8 cellular contexts compared by ENCODE assay signal in genomic region chr3:105752791-105753415, GRCh38.
A peak's percentile ranks its signal among the peaks of the same experiment; 100 is the strongest.
DNase-seq lines count a peak whose midpoint lies in the region; ATAC-seq and TF ChIP-seq lines count a peak whose summit lies in the region.

No MANE protein-coding gene starts in this region.

- WGBS in SK-N-SH (ENCODE audit: low lambda C conversion rate): 57% methylated on average over 1 of the region's 1 CpG

- H3K9ac ChIP-seq in SK-N-SH: no peak overlapping the region

- ATAC-seq in GM21381 (IDR thresholded peaks at IDR 0.05; ENCODE audit: unreplicated experiment) (peak; percentile 67), HG02885 (IDR thresholded peaks at IDR 0.05; ENCODE audit: poor library complexity, unreplicated experiment) (no peak)
- ATAC-seq in effector memory CD8-positive, alpha-beta T cell (replicated peaks): peak; percentile 85

- no peaks in the 10 kb centered on the region for H3F3A ChIP-seq in SK-N-SH (replicated peaks; ENCODE audit: insufficient read depth)

- peak overlapping the region; percentile 8 to 60; a peak in 3 of 4 replicates for H3K27ac ChIP-seq in SK-N-SH (ENCODE audit: low read depth in 2 of 2, low read length in 1 of 2)

- DNase-seq in BE2C: peak; percentile 53
- peak; percentile 52 for DNase-seq in SK-N-SH
- DNase-seq in effector memory CD8-positive, alpha-beta T cell: peak; percentile 31 to 56 (median 33)
- no peak for DNase-seq in RKO (ENCODE audit: low spot score)
- DNase-seq in LoVo (ENCODE audit: low spot score): no peak
- no peak for DNase-seq in iPS-NIHi11 (ENCODE audit: low spot score)

- H3K27me3 ChIP-seq in BE2C (no peaks in the 10 kb centered on the region), SK-N-SH (ENCODE audit: insufficient read depth) (no peaks in the 10 kb centered on the region)

- peak in 1 of 2 experiments; percentile 63; a peak in 2 of 4 replicates for TF ChIP-seq EP300 in SK-N-SH (IDR thresholded peaks at IDR 0.05; ENCODE audit: borderline replicate concordance in 1 of 2, low read depth in 1 of 2, low read length in 1 of 2)

- no peaks in the 10 kb centered on the region; the same call in 1 of the 2 replicates for H4K20me1 ChIP-seq in SK-N-SH (ENCODE audit: insufficient read depth)

- POLR2A ChIA-PET in SK-N-SH (lab: Yijun Ruan, JAX): no interaction called here

- peaks cover 38 to 62% of the 10 kb centered on the region in 2 donors for H3K4me1 Mint-ChIP-seq in effector memory CD8-positive, alpha-beta T cell (ENCODE audit: low read depth in 2 of 2)

- TF ChIP-seq CTCF in BE2C (IDR thresholded peaks at IDR 0.05; ENCODE audit: low read depth, low read length) (no peak), SK-N-SH (IDR thresholded peaks at IDR 0.05) (no peak)

- no peaks in the 10 kb centered on the region; the same call in 1 of the 2 replicates for H3K9me3 ChIP-seq in BE2C
- H3K9me3 ChIP-seq in SK-N-SH: no peaks in the 10 kb centered on the region

- H3K27me3 Mint-ChIP-seq in effector memory CD8-positive, alpha-beta T cell: no peaks in the 10 kb centered on the region

- H3K4me2 ChIP-seq in SK-N-SH: no peak overlapping the region

- H3K9me2 ChIP-seq in SK-N-SH: no peaks in the 10 kb centered on the region

- H3K36me3 ChIP-seq in BE2C: peaks cover 7% of the 10 kb centered on the region; the same call in 1 of the 2 replicates
- peaks cover 0 to 17% of the 10 kb centered on the region in 2 experiments for H3K36me3 ChIP-seq in SK-N-SH (replicated peaks in 1 of 2; ENCODE audit: control insufficient read depth in 1 of 2, insufficient read depth in 2 of 2, low read length in 1 of 2)

- H3K4me3 ChIP-seq in BE2C (ENCODE audit: low read depth, low read length): no peak overlapping the region
- no peak overlapping the region for H3K4me3 ChIP-seq in SK-N-SH (ENCODE audit: low read depth in 2 of 2, low read length in 1 of 2)

- CTCF ChIA-PET in SK-N-SH (lab: Yijun Ruan, JAX): no interaction called here

- H3K36me3 Mint-ChIP-seq in effector memory CD8-positive, alpha-beta T cell (ENCODE audit: insufficient read depth): peaks cover 17% of the 10 kb centered on the region

- peaks cover 2 to 5% of the 10 kb centered on the region in 2 donors for H3K9me3 Mint-ChIP-seq in effector memory CD8-positive, alpha-beta T cell

- 0 out of 2 replicates have a peak, but pooled peaks cover 3% of the 10 kb centered on the region for H3K79me2 ChIP-seq in SK-N-SH (ENCODE audit: insufficient read depth)

- peak overlapping the region; percentile 91 to 97 for H3K27ac Mint-ChIP-seq in effector memory CD8-positive, alpha-beta T cell

- no peak for TF ChIP-seq RAD21 in SK-N-SH (IDR thresholded peaks at IDR 0.05; ENCODE audit: low read length)

- no peak overlapping the region for H2AFZ ChIP-seq in SK-N-SH (ENCODE audit: low read depth)

- H3K4me1 ChIP-seq in BE2C (peaks cover 26% of the 10 kb centered on the region), SK-N-SH (ENCODE audit: control insufficient read depth in 1 of 2, insufficient read depth in 2 of 2, low read depth in 1 of 2, low read length in 1 of 2) (peaks cover 0 to 11% of the 10 kb centered on the region in 2 experiments; a peak in 2 of 4 replicates)

- H3K4me3 Mint-ChIP-seq in effector memory CD8-positive, alpha-beta T cell: peak overlapping the region; percentile 44 to 80

TF ChIP-seq in SK-N-SH, 30 proteins besides CTCF, POLR2A, EP300 and RAD21:
- TF ChIP-seq MXI1 (IDR thresholded peaks at IDR 0.05; ENCODE audit: low read depth, low read length) (0 out of 2 replicates have a peak, but pooled peaks have one; percentile 38), FOXJ3 (CRISPR knock-in tag; IDR thresholded peaks at IDR 0.05) (0 out of 2 replicates have a peak, but pooled peaks have one; percentile 59), RCOR1 (IDR thresholded peaks at IDR 0.05; ENCODE audit: low read length) (peak; percentile 56; the same call in 1 of the 2 replicates), GATA2 (CRISPR knock-in tag; IDR thresholded peaks at IDR 0.05) (peak; percentile 71), TCF12 (IDR thresholded peaks at IDR 0.05) (no peak)

Comparison
In these comparisons a context has a peak if more than half of its experiments do, and no peak if none do; other contexts are left out.
1. DNase-seq: peak in BE2C (single experiment), SK-N-SH (single experiment) and effector memory CD8-positive, alpha-beta T cell (3 of 3); none in RKO (single experiment), LoVo (single experiment) and iPS-NIHi11 (single experiment).